8 cellular contexts compared by ENCODE assay signal in the genomic region with DNA sequence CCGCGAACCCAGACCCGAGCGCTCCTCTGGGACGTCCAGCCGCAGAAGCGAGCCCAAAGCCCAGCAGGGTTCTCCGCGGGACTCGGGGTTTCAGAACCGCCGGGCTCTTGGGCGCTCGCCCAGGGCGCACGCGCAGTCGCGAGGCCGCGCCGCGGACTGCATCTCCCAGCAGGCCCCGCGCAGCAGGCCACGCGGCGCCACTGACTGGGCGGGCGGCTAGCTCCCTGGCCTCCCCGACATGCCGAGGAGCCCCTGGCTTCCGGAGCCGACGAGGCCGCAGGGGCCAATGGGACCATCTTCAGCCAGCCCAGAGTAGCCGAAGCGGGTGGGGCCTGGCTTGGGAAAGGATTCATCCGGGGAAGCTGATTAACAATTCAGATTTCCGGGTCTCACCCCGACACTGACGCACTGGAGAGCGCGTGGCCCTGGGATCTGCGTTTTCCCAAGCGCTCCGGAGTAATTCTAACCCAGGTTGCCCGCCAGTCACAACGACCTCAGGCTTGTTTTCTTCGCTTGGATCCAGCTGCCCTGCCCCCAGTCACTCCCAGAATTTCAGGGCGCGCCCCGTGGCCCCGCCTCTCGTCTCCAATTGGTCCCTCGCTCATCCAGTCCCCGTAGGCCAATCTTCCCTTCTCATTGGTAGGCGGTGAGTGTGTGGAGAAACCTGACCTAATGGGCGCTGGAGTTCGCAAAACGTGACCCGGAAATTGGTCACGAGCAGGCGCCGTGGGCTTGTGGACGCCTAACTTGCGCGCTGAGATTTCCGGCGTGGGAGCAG. TPM values are rescaled to one million over a fixed set of nuclear protein-coding genes. Genes with fewer than 3 reads are reported as not detected.
A peak's percentile ranks its signal among the peaks of the same experiment; 100 is the strongest.
DNase-seq lines count a peak whose midpoint lies in the region; ATAC-seq and TF ChIP-seq lines count a peak whose summit lies in the region.

A gene (plus strand): TSS at position 745 of the 778 bp plus-strand sequence. CDS start 328 bp downstream, outside the sequence.

- H3K4me3 Mint-ChIP-seq in T-helper 1 cell treated with Interleukin-12 subunit alpha and Interleukin-12 subunit beta and Interleukin-4 antibody, amounts not matched to agents 30 μg/mL and 1 μg/mL, for 36 hours = peak within 1 kb of the TSS; percentile 97
- peak within 1 kb of the TSS; percentile 96 for H3K4me3 Mint-ChIP-seq in progenitor cell of endocrine pancreas (ENCODE audit: low read depth)

- H3K9me3 Mint-ChIP-seq in T-helper 1 cell treated with Interleukin-12 subunit alpha and Interleukin-12 subunit beta and Interleukin-4 antibody, amounts not matched to agents 30 μg/mL and 1 μg/mL, for 36 hours = peaks cover 33% of the 10 kb centered on the region
- peaks cover 10% of the 10 kb centered on the region for H3K9me3 Mint-ChIP-seq in progenitor cell of endocrine pancreas (ENCODE audit: low read depth)

- no peaks in the 10 kb centered on the region for H3K27me3 ChIP-seq in left ventricle myocardium inferior (ENCODE audit: low read depth)

- peak; percentile 83 for ATAC-seq in HG02884 (IDR thresholded peaks at IDR 0.05; ENCODE audit: unreplicated experiment)

- peaks cover 48% of the 10 kb centered on the region for H3K4me1 ChIP-seq in left ventricle myocardium inferior

- H3K9me3 ChIP-seq in left ventricle myocardium inferior (replicated peaks) = peaks cover 32% of the 10 kb centered on the region

- H3K27me3 Mint-ChIP-seq in T-helper 1 cell treated with Interleukin-12 subunit alpha and Interleukin-12 subunit beta and Interleukin-4 antibody, amounts not matched to agents 30 μg/mL and 1 μg/mL, for 36 hours (ENCODE audit: low read depth) = peaks cover 5% of the 10 kb centered on the region
- peaks cover 5% of the 10 kb centered on the region for H3K27me3 Mint-ChIP-seq in progenitor cell of endocrine pancreas

- TF ChIP-seq CTCF in GM13976 (IDR thresholded peaks at IDR 0.05; ENCODE audit: borderline replicate concordance, control extremely low read depth, extremely low read depth, insufficient read depth, missing control alignments) (no peak), left ventricle myocardium inferior (IDR thresholded peaks at IDR 0.05; ENCODE audit: borderline replicate concordance) (no peak), progenitor cell of endocrine pancreas (IDR thresholded peaks at IDR 0.05; ENCODE audit: unreplicated experiment) (no peak)

- peaks cover 41% of the 10 kb centered on the region for H3K36me3 Mint-ChIP-seq in T-helper 1 cell treated with Interleukin-12 subunit alpha and Interleukin-12 subunit beta and Interleukin-4 antibody, amounts not matched to agents 30 μg/mL and 1 μg/mL, for 36 hours (ENCODE audit: low read depth)
- H3K36me3 Mint-ChIP-seq in progenitor cell of endocrine pancreas (ENCODE audit: insufficient read depth) = peaks cover 39% of the 10 kb centered on the region

- intact Hi-C loops in left ventricle myocardium inferior (cut with micrococcal nuclease) = no loop called here

- DNase-seq in GM13976 (ENCODE audit: low spot score) (peak; percentile 98), NCI-H1694 (lab: John Stamatoyannopoulos, UW) (peak; percentile 93), amniotic stem cell (lab: John Stamatoyannopoulos, UW) (peak; percentile 93), left ventricle myocardium inferior (peak; percentile 96), progenitor cell of endocrine pancreas (ENCODE audit: low spot score, unreplicated experiment) (peak; percentile 82), ureter (ENCODE audit: low spot score) (peak; percentile 98)

- H3K4me3 ChIP-seq in left ventricle myocardium inferior = peak within 1 kb of the TSS; percentile 93

- H3K4me1 Mint-ChIP-seq in T-helper 1 cell treated with Interleukin-12 subunit alpha and Interleukin-12 subunit beta and Interleukin-4 antibody, amounts not matched to agents 30 μg/mL and 1 μg/mL, for 36 hours (ENCODE audit: low read depth) = peaks cover 17% of the 10 kb centered on the region
- peaks cover 12% of the 10 kb centered on the region for H3K4me1 Mint-ChIP-seq in progenitor cell of endocrine pancreas (ENCODE audit: low read depth)

- H3K27ac Mint-ChIP-seq in T-helper 1 cell treated with Interleukin-12 subunit alpha and Interleukin-12 subunit beta and Interleukin-4 antibody, amounts not matched to agents 30 μg/mL and 1 μg/mL, for 36 hours = peak within 1 kb of the TSS; percentile 94
- peak within 1 kb of the TSS; percentile 99 for H3K27ac Mint-ChIP-seq in progenitor cell of endocrine pancreas

- peak within 1 kb of the TSS; percentile 100 for H3K27ac ChIP-seq in left ventricle myocardium inferior (replicated peaks)

- H3K36me3 ChIP-seq in left ventricle myocardium inferior = peaks cover 32% of the 10 kb centered on the region

- in situ Hi-C loops in GM13976 (cut with MboI; ENCODE audit: low sequenced_read_pairs, unreplicated experiment) = no loop called here

RNA-seq across cellular contexts. Expression of the gene that starts here (rescaled TPM):
- 9.9 TPM for total RNA-seq in left ventricle myocardium inferior
- total RNA-seq in progenitor cell of endocrine pancreas = 29.4 and 33.8 TPM in 2 replicates
- total RNA-seq in ureter = 40.3 TPM

Comparison
In these comparisons a context has a peak if more than half of its experiments do, and no peak if none do; other contexts are left out.
1. Peak in every context shown above with its lines: DNase-seq, ATAC-seq, H3K4me3 ChIP-seq and H3K27ac ChIP-seq.